Comparison of ENCODE assay signal across 9 cellular contexts in the genomic region with DNA sequence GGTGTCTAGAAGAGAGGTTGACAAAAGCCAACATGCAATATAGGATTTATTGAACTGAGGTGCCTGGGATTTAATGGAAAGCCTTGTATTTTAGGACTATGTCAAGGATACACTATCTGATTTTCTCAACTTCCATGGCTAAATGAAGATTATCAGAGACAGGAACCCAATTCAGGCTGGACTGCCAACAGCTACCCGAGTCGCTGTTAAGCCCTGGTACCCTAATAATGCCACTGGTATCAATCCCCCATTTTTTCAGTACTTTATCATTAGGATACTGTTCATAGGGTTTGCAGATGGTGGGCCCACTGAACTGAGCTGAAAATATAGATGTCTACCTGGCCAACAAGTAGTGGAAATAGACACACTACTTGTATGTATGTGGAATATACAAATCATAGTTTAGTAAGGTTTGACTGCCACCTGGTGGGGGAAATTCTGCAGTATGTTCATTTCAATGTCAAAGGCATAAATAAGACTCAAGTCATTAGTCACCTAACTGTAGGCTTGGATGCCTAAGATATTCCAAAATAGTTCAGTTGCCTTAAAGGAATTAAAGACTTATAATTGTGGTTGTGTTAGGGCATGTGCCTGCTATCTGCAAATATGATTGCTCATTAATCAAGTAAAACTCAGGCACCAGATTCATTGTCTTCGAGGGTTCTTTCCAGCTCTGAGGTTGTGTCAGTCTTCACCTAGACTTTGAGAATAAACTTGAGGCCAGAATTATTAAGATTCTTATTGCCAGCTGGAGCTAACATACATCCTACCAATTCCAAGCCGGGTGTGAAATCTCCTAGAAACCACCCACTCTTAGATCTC. TPM values are rescaled to one million over a fixed set of nuclear protein-coding genes. Genes with fewer than 3 reads are reported as not detected.
A peak's percentile ranks its signal among the peaks of the same experiment; 100 is the strongest.
DNase-seq lines count a peak whose midpoint lies in the region; ATAC-seq, FAIRE-seq and TF ChIP-seq lines count a peak whose summit lies in the region.
"Had no signal": no experiment of that assay in that cellular context is flagged by ENCODE, and none has a peak within 500 bp of the region (broad histone marks: within the 10 kb centered on the region; RNA-seq: fewer than 3 reads in every experiment).

No MANE protein-coding gene starts in this region.

- H3K4me2 ChIP-seq in osteoblast (ENCODE audit: insufficient read depth, low read length), result no peak overlapping the region

- H3K4me3 ChIP-seq in AG09309 (ENCODE audit: control insufficient read depth, low read depth, low read length) (no peak overlapping the region), fibroblast of pulmonary artery (replicated peaks; ENCODE audit: low read depth, low read length) (no peak overlapping the region), osteoblast (ENCODE audit: insufficient read depth, low read length) (no peak overlapping the region)

- H3K36me3 Mint-ChIP-seq in activated CD8-positive, alpha-beta T cell treated with anti-CD3 and anti-CD28 coated beads, Interleukin-2, amount 10 ng/mL, durations not matched to agents 7 days and 5 days (ENCODE audit: low read depth), result no peaks in the 10 kb centered on the region

- POLR2A ChIA-PET in activated CD8-positive, alpha-beta T cell treated with anti-CD3 and anti-CD28 coated beads, Interleukin-2, amount 10 ng/mL, durations not matched to agents 7 days and 5 days (lab: Charles Lee), result interaction anchor here (0.7 kb wide), 1 partner anchor 392 kb away, joined by 3 read pairs; no protein-coding TSS in a partner anchor

- no peaks in the 10 kb centered on the region for H3K4me1 ChIP-seq in osteoblast (ENCODE audit: insufficient read depth, low read length)

- H3K4me3 Mint-ChIP-seq in activated CD8-positive, alpha-beta T cell treated with anti-CD3 and anti-CD28 coated beads, Interleukin-2, amount 10 ng/mL, durations not matched to agents 7 days and 5 days, result no peak overlapping the region

- H2AFZ ChIP-seq in osteoblast (ENCODE audit: low read length), result no peak overlapping the region

- peak; percentile 91 for ATAC-seq in HG02884 (IDR thresholded peaks at IDR 0.05; ENCODE audit: unreplicated experiment)
- ATAC-seq in activated CD8-positive, alpha-beta T cell treated with anti-CD3 and anti-CD28 coated beads, Interleukin-2, amount 10 ng/mL, durations not matched to agents 7 days and 5 days, result peak; percentile 78

- no peaks in the 10 kb centered on the region for H3K36me3 ChIP-seq in osteoblast (ENCODE audit: insufficient read depth, low read length)
- H3K36me3 ChIP-seq: neutrophil had no signal

- FAIRE-seq in GM12891 (lab: Jason Lieb, UNC), result peak; percentile 87

- H3K79me2 ChIP-seq in osteoblast (ENCODE audit: insufficient read depth, low read length), result no peaks in the 10 kb centered on the region

- no peak for TF ChIP-seq POLR2A in GM12891 (IDR thresholded peaks at IDR 0.05; ENCODE audit: low read depth, low read length)

- H3K27ac ChIP-seq in osteoblast (ENCODE audit: low read depth, low read length), result no peak overlapping the region
- H3K27ac ChIP-seq: neutrophil had no signal

- CTCF ChIA-PET in activated CD8-positive, alpha-beta T cell treated with anti-CD3 and anti-CD28 coated beads, Interleukin-2, amount 10 ng/mL, durations not matched to agents 7 days and 5 days (lab: Charles Lee), result interaction anchor here (0.8 to 1.7 kb wide), 8 partner anchors 17 to 310 kb away, joined by 3 to 7 read pairs (median 4); no protein-coding TSS in a partner anchor

- H3K9me3 ChIP-seq in osteoblast (ENCODE audit: low read depth, low read length), result no peaks in the 10 kb centered on the region
- H3K9me3 ChIP-seq: neutrophil had no signal

- H3K27me3 ChIP-seq in osteoblast (ENCODE audit: insufficient read depth, low read length), result no peaks in the 10 kb centered on the region

- H4K20me1 ChIP-seq in osteoblast (ENCODE audit: insufficient read depth, low read length), result no peaks in the 10 kb centered on the region

- TF ChIP-seq CTCF in AG09309 (IDR thresholded peaks at IDR 0.05; ENCODE audit: control insufficient read depth, insufficient read depth, low read depth, low read length, missing control alignments), result peak; percentile 34
- peak; percentile 68 for TF ChIP-seq CTCF in fibroblast of pulmonary artery (IDR thresholded peaks at IDR 0.05; ENCODE audit: low read length, missing control alignments)
- peak; percentile 69 for TF ChIP-seq CTCF in osteoblast (IDR thresholded peaks at IDR 0.05; ENCODE audit: extremely low read depth, low read depth, low read length)

- no peak overlapping the region for H3K27ac Mint-ChIP-seq in activated CD8-positive, alpha-beta T cell treated with anti-CD3 and anti-CD28 coated beads, Interleukin-2, amount 10 ng/mL, durations not matched to agents 7 days and 5 days

- DNase-seq in AG09309 (ENCODE audit: low read depth) (peak; percentile 14), GM12891 (ENCODE audit: insufficient read length, low spot score) (peak; percentile 7), NCI-H345 treated with DMSO at 0.1 percent for 48 hours (lab: John Stamatoyannopoulos, UW; ENCODE audit: unreplicated experiment) (peak; percentile 36), fibroblast of pulmonary artery (ENCODE audit: low read depth) (peak; percentile 88), osteoblast (ENCODE audit: insufficient read length, low spot score, missing footprints) (peak; percentile 48), NOMO-1 treated with DMSO at 0.1 percent for 48 hours (lab: John Stamatoyannopoulos, UW; ENCODE audit: unreplicated experiment) (no peak)
- peak; percentile 73 for DNase-seq in activated CD8-positive, alpha-beta T cell treated with anti-CD3 and anti-CD28 coated beads, Interleukin-2, amount 10 ng/mL, durations not matched to agents 7 days and 5 days

- H3K9me3 Mint-ChIP-seq in activated CD8-positive, alpha-beta T cell treated with anti-CD3 and anti-CD28 coated beads, Interleukin-2, amount 10 ng/mL, durations not matched to agents 7 days and 5 days (ENCODE audit: insufficient read depth), result no peaks in the 10 kb centered on the region

- H3K4me1 Mint-ChIP-seq in activated CD8-positive, alpha-beta T cell treated with anti-CD3 and anti-CD28 coated beads, Interleukin-2, amount 10 ng/mL, durations not matched to agents 7 days and 5 days (ENCODE audit: low read depth), result no peaks in the 10 kb centered on the region

- peaks cover 5% of the 10 kb centered on the region for H3K27me3 Mint-ChIP-seq in activated CD8-positive, alpha-beta T cell treated with anti-CD3 and anti-CD28 coated beads, Interleukin-2, amount 10 ng/mL, durations not matched to agents 7 days and 5 days (ENCODE audit: low read depth)

TF ChIP-seq in GM12891, 5 proteins besides CTCF, POLR2A, EP300 and RAD21:
- TF ChIP-seq POU2F2 (IDR thresholded peaks at IDR 0.05; ENCODE audit: low read depth, low read length) (no peak), PAX5 (IDR thresholded peaks at IDR 0.05; ENCODE audit: insufficient read depth, low read length, severe bottlenecking) (no peak), TAF1 (IDR thresholded peaks at IDR 0.05; ENCODE audit: low read depth, low read length) (no peak), POLR2AphosphoS5 (IDR thresholded peaks at IDR 0.05; ENCODE audit: low read depth, low read length) (no peak), SPI1 (IDR thresholded peaks at IDR 0.05; ENCODE audit: low read depth, low read length) (no peak)

RNA-seq across cellular contexts. Expression of gene NOBOX, which starts 34.1 kb away (rescaled TPM):
- polyA plus RNA-seq in GM12891 (2012; ENCODE audit: low read depth, missing spikeins), result not detected
- total RNA-seq in activated CD8-positive, alpha-beta T cell treated with anti-CD3 and anti-CD28 coated beads, Interleukin-2, amount 10 ng/mL, durations not matched to agents 7 days and 5 days, result not detected
- total RNA-seq in osteoblast, result not detected in 2 replicates
